ENCODE assay signal across 21 cellular contexts in genomic region chr17:80482058-80482318, GRCh38. TPM values are rescaled to one million over a fixed set of nuclear protein-coding genes. Genes with fewer than 3 reads are reported as not detected.
"Had no signal": no experiment of that assay in that cellular context is flagged by ENCODE, and none has a peak within 500 bp of the region (broad histone marks: within the 10 kb centered on the region; RNA-seq: fewer than 3 reads in every experiment).

No MANE protein-coding gene starts in this region.

- H3K27ac ChIP-seq: HL-60, KMS-11, Peyer's patch, SJCRH30 had no signal

- DNase-seq: Kasumi-1; MM.1S; NCI-H1092 treated with DMSO at 0.1 percent for 48 hours; NCI-H187; NCI-H2081 treated with DMSO at 0.1 percent for 48 hours; NCI-H2171; NCI-H226; NCI-H446; NCI-H524 treated with DMSO at 0.1 percent for 48 hours; NCI-H82; NK-92 treated with Interleukin-12 subunit alpha and Interleukin-12 subunit beta, amount 100 ng/mL, for 24 hours; Peyer's patch; SHP77 treated with DMSO at 0.1 percent for 48 hours had no signal

- H3K4me3 Mint-ChIP-seq: IgD-negative memory B cell had no signal

- H3K9ac ChIP-seq: KMS-11 had no signal

- H3K9me3 Mint-ChIP-seq: IgD-negative memory B cell had no signal

- H3K4me3 ChIP-seq: K562, Peyer's patch, SJCRH30 had no signal

- H3K9me3 ChIP-seq: Peyer's patch, SJCRH30 had no signal

- ATAC-seq: PC-3, Right ventricle myocardium inferior, SK-N-SH treated with all-trans-retinoic acid at 6 μM for 48 hours had no signal

- H3K36me3 Mint-ChIP-seq: IgD-negative memory B cell had no signal

- H3K36me3 ChIP-seq: Peyer's patch, SJCRH30 had no signal

- H3K4me2 ChIP-seq: KMS-11 had no signal

RNA-seq across cellular contexts. Expression of gene NPTX1, which starts 5.6 kb away (rescaled TPM):
- total RNA-seq: Right ventricle myocardium inferior, SJCRH30 had no signal
- polyA plus RNA-seq: IgD-negative memory B cell, K562 had no signal
